In genomic region chr5:154196955-154197652, GRCh38 we compare ENCODE assay signal across 7 cellular contexts. TPM values are rescaled to one million over a fixed set of nuclear protein-coding genes. Genes with fewer than 3 reads are reported as not detected.
DNase-seq lines count a peak whose midpoint lies in the region; ATAC-seq and TF ChIP-seq lines count a peak whose summit lies in the region.

No MANE protein-coding gene starts in this region.

- H3K4me1 ChIP-seq in HEK293 (ENCODE audit: control insufficient read depth, insufficient read depth, low read length) (peaks cover 7% of the 10 kb centered on the region; the same call in 1 of the 2 replicates), right atrium auricular region (peaks cover 0 to 30% of the 10 kb centered on the region in 2 donors)

- no peak overlapping the region for H3K27ac ChIP-seq in HEK293 (ENCODE audit: extremely low read depth, low read depth, low read length)
- H3K27ac ChIP-seq in right atrium auricular region = no peak overlapping the region

- peak; percentile 63 for TF ChIP-seq CTCF in HEK293 (tag by site-specific recombination; IDR thresholded peaks at IDR 0.05)
- peak; percentile 22; the same call in 1 of the 2 replicates for TF ChIP-seq CTCF in WI38 (IDR thresholded peaks at IDR 0.05; ENCODE audit: low read depth, low read length)
- TF ChIP-seq CTCF in right atrium auricular region (IDR thresholded peaks at IDR 0.05) = peak; percentile 21 to 37

- ATAC-seq in GM21825 (IDR thresholded peaks at IDR 0.05; ENCODE audit: unreplicated experiment) = no peak

- CTCF ChIA-PET in HEK293 (lab: Yijun Ruan, JAX) = interaction anchor here (0.6 to 2.4 kb wide), 17 partner anchors 9 to 1225 kb away, joined by 3 to 22 read pairs (median 3); no protein-coding TSS in a partner anchor

- H3K36me3 ChIP-seq in HEK293 (ENCODE audit: control insufficient read depth in 2 of 2, insufficient read depth in 1 of 2, low read length in 2 of 2) (peaks cover 0 to 13% of the 10 kb centered on the region in 2 experiments; a peak in 1 of 3 replicates), right atrium auricular region (no peaks in the 10 kb centered on the region)

- peak; percentile 85 for DNase-seq in DMS53 (lab: John Stamatoyannopoulos, UW)
- DNase-seq in right atrium auricular region (ENCODE audit: low spot score) = no peak
- peak; percentile 73 for DNase-seq in superior temporal gyrus (ENCODE audit: extremely low spot score)
- no peak for DNase-seq in posterior vena cava (ENCODE audit: low spot score)

- intact Hi-C loops in posterior vena cava (cut with DNase I) = loop anchor here in 1 of 2 donors (10.0 kb wide), 1 partner anchor 208 kb away; no protein-coding TSS in a partner anchor

- H3K27me3 ChIP-seq in right atrium auricular region = no peaks in the 10 kb centered on the region

- POLR2A ChIA-PET in HEK293 (lab: Yijun Ruan, JAX) = interaction anchor here (1.0 kb wide), 1 partner anchor 8 kb away, joined by 3 read pairs; no protein-coding TSS in a partner anchor

- H3K9me3 ChIP-seq in HEK293 (ENCODE audit: control insufficient read depth, insufficient read depth, low read depth, low read length) (no peaks in the 10 kb centered on the region), right atrium auricular region (no peaks in the 10 kb centered on the region)

- H3K4me3 ChIP-seq in HEK293 (ENCODE audit: low read depth, low read length) (no peak overlapping the region), WI38 (ENCODE audit: low read depth, low read length) (peak overlapping the region; percentile 17; the same call in 1 of the 2 replicates), right atrium auricular region (no peak overlapping the region)

TF ChIP-seq in HEK293, 187 proteins besides CTCF, POLR2A, EP300 and RAD21 (continues in another document):
- TF ChIP-seq ZNF518A (tag by site-specific recombination; conservative IDR thresholded peaks at IDR 0.05; ENCODE audit: low read depth) (no peak), ZNF660 (tag by site-specific recombination; IDR thresholded peaks at IDR 0.05) (no peak), ZNF223 (tag by site-specific recombination; IDR thresholded peaks at IDR 0.05) (no peak), ZBTB20 (tag by site-specific recombination; IDR thresholded peaks at IDR 0.05) (no peak), ZNF488 (tag by site-specific recombination; IDR thresholded peaks at IDR 0.05) (no peak), ZNF174 (tag by site-specific recombination; IDR thresholded peaks at IDR 0.05) (no peak), ZSCAN18 (tag by site-specific recombination; IDR thresholded peaks at IDR 0.05) (no peak), ZNF548 (tag by site-specific recombination; IDR thresholded peaks at IDR 0.05) (no peak), ZNF48 (tag by site-specific recombination; IDR thresholded peaks at IDR 0.05) (no peak), KLF7 (tag by site-specific recombination; IDR thresholded peaks at IDR 0.05; ENCODE audit: borderline replicate concordance) (no peak), SCRT2 (tag by site-specific recombination; IDR thresholded peaks at IDR 0.05) (no peak), ZNF830 (tag by site-specific recombination; IDR thresholded peaks at IDR 0.05; ENCODE audit: low read depth) (no peak), ZNF449 (tag by site-specific recombination; IDR thresholded peaks at IDR 0.05) (no peak), EGR2 (tag by site-specific recombination; IDR thresholded peaks at IDR 0.05; ENCODE audit: low read depth) (peak; percentile 63), ZNF175 (tag by site-specific recombination; IDR thresholded peaks at IDR 0.05) (no peak), ZBTB7A (tag by site-specific recombination; IDR thresholded peaks at IDR 0.05; ENCODE audit: low read depth) (no peak), ZNF324 (tag by site-specific recombination; IDR thresholded peaks at IDR 0.05) (no peak), ZNF26 (tag by site-specific recombination; IDR thresholded peaks at IDR 0.05) (no peak), KLF9 (tag by site-specific recombination; IDR thresholded peaks at IDR 0.05; ENCODE audit: low read depth) (no peak)

RNA-seq across cellular contexts. Expression of gene GALNT10, which starts 6.6 kb away (rescaled TPM):
- total RNA-seq in right atrium auricular region (10 to 100 TPM; 13.2 to 18.4 TPM), posterior vena cava (10 to 100 TPM; 25.2 to 30.6 TPM)

Comparison
In these comparisons a context has a peak if more than half of its experiments do, and no peak if none do; other contexts are left out.
1. DNase-seq: peak in DMS53 (single experiment) and superior temporal gyrus (single experiment); none in right atrium auricular region (single experiment) and posterior vena cava (single experiment).
2. Peak in every context shown above with its lines, with median percentiles within 50 percentile points of each other: CTCF ChIP-seq.